In the genomic region with DNA sequence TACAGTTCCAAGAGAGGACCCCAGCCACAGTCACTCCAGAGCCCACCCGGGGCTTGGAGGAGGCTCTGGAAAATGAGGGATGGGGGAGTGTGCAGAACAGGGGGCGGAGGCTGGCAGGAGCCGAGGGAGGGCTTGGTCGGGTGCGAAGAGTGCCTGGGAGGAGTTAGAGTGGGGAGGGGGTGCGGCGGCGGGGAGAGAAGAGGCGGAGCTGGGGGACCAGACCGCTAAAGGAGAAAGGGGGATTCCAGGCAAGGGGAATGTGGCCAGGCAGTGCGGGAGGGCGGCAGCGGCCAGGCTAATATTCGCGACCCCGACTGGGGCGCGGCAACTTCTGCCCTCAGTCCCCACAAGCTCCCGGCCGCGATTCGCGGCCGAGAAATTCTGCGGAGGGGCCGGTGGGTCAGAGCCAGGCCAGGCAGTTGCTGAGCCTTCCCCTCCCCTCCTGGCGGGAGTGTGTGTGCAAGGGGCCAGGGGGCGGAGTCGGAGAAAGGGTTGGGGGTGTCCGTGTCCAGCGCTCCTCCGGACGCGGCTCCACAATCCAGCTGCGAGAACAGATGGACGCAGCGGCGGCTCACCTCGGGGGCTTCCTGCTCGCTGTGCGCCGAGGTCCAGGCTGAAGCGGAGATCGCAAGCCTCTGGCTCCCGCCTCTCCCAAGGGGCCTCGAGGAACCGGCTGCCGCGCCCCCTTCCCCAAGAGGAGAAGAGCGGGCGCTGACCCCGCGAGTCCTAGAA, we compare ENCODE assay signal across 17 cellular contexts. TPM values are rescaled to one million over a fixed set of nuclear protein-coding genes. Genes with fewer than 3 reads are reported as not detected.
DNase-seq lines count a peak whose midpoint lies in the region; TF ChIP-seq lines count a peak whose summit lies in the region.
"Had no signal": no experiment of that assay in that cellular context is flagged by ENCODE, and none has a peak within 500 bp of the region (broad histone marks: within the 10 kb centered on the region; RNA-seq: fewer than 3 reads in every experiment).

No MANE protein-coding gene starts in this region.

- H3K4me1 Mint-ChIP-seq in CD14-positive monocyte (peaks cover 2% of the 10 kb centered on the region), neural progenitor cell (peaks cover 34% of the 10 kb centered on the region), Calu3 (ENCODE audit: low read depth, unreplicated experiment) (no peaks in the 10 kb centered on the region)

- H3K27me3 Mint-ChIP-seq in CD14-positive monocyte (ENCODE audit: low read depth in 3 of 3) (peaks cover 70 to 82% (median 81%) of the 10 kb centered on the region in 3 donors), neural progenitor cell (ENCODE audit: insufficient read depth, low read depth) (peaks cover 78% of the 10 kb centered on the region), Calu3 (ENCODE audit: unreplicated experiment) (peaks cover 81% of the 10 kb centered on the region)

- H3K4me3 ChIP-seq in coronary artery (peak overlapping the region; percentile 59), neural progenitor cell (peak overlapping the region; percentile 45), thyroid gland (replicated peaks in 1 of 3) (no peak overlapping the region)

- no peak overlapping the region for H2AFZ ChIP-seq in neural progenitor cell (replicated peaks)

- no peak overlapping the region for H3K27ac ChIP-seq in coronary artery
- no peak overlapping the region for H3K27ac ChIP-seq in neural progenitor cell
- no peak overlapping the region for H3K27ac ChIP-seq in thyroid gland
- H3K27ac ChIP-seq: C4-2B, KMS-11, right atrium auricular region had no signal

- H3K4me1 ChIP-seq in neural progenitor cell (peaks cover 21% of the 10 kb centered on the region), thyroid gland (peaks cover 7 to 16% of the 10 kb centered on the region in 2 donors)

- WGBS in thyroid gland, 2 donors, result 1 to 2% methylated on average over 25 to 41 of the region's 53 CpGs

- peak overlapping the region; percentile 90 for H3K4me2 ChIP-seq in neural progenitor cell
- H3K4me2 ChIP-seq: KMS-11 had no signal

- H3K36me3 ChIP-seq in neural progenitor cell (no peaks in the 10 kb centered on the region), thyroid gland (no peaks in the 10 kb centered on the region)
- H3K36me3 ChIP-seq: right atrium auricular region had no signal

- H3K9me3 Mint-ChIP-seq in CD14-positive monocyte, result peaks cover 0 to 35% (median 11%) of the 10 kb centered on the region in 7 donors
- H3K9me3 Mint-ChIP-seq in neural progenitor cell, result peaks cover 3% of the 10 kb centered on the region
- peaks cover 6% of the 10 kb centered on the region for H3K9me3 Mint-ChIP-seq in Calu3 (ENCODE audit: low read depth, unreplicated experiment)
- H3K9me3 Mint-ChIP-seq: activated CD8-positive, alpha-beta T cell treated with anti-CD3 and anti-CD28 coated beads for 36 hours had no signal

- peaks cover 0 to 6% of the 10 kb centered on the region in 2 donors for H3K36me3 Mint-ChIP-seq in CD14-positive monocyte
- no peaks in the 10 kb centered on the region for H3K36me3 Mint-ChIP-seq in neural progenitor cell
- no peaks in the 10 kb centered on the region for H3K36me3 Mint-ChIP-seq in Calu3 (ENCODE audit: insufficient read depth, unreplicated experiment)
- H3K36me3 Mint-ChIP-seq: activated naive CD8-positive, alpha-beta T cell had no signal

- no peak overlapping the region for H3K27ac Mint-ChIP-seq in CD14-positive monocyte
- no peak overlapping the region for H3K27ac Mint-ChIP-seq in neural progenitor cell
- no peak overlapping the region for H3K27ac Mint-ChIP-seq in Calu3 (ENCODE audit: unreplicated experiment)
- H3K27ac Mint-ChIP-seq: activated CD8-positive, alpha-beta T cell treated with anti-CD3 and anti-CD28 coated beads for 36 hours; activated naive CD8-positive, alpha-beta T cell had no signal

- peaks cover 86% of the 10 kb centered on the region for H4K20me1 ChIP-seq in neural progenitor cell (ENCODE audit: low read depth)

- H3K79me2 ChIP-seq in neural progenitor cell (ENCODE audit: low read depth), result no peaks in the 10 kb centered on the region

- intact Hi-C loops in CD14-positive monocyte (cut with micrococcal nuclease), result no loop called here
- intact Hi-C loops in Calu3 (cut with micrococcal nuclease; ENCODE audit: unreplicated experiment), result no loop called here
- intact Hi-C loops in thyroid gland (cut with DNase I), result loop anchor here (10.0 kb wide), 1 partner anchor 145 kb away; no protein-coding TSS in a partner anchor

- no TSS peak for BruUV-seq in Calu3 (replicated peaks; lab: Mats Ljungman, UMichigan)

- no peak for TF ChIP-seq CTCF in CD14-positive monocyte (IDR thresholded peaks at IDR 0.05)
- no peak for TF ChIP-seq CTCF in coronary artery (IDR thresholded peaks at IDR 0.05)
- TF ChIP-seq CTCF in neural progenitor cell (IDR thresholded peaks at IDR 0.05), result no peak
- TF ChIP-seq CTCF in Calu3 (IDR thresholded peaks at IDR 0.05; ENCODE audit: unreplicated experiment), result no peak
- TF ChIP-seq CTCF in thyroid gland (IDR thresholded peaks at IDR 0.05), result no peak

- H3K4me3 Mint-ChIP-seq in CD14-positive monocyte, result peak overlapping the region in 1 of 2 donors; percentile 75
- peak overlapping the region; percentile 81 for H3K4me3 Mint-ChIP-seq in neural progenitor cell
- H3K4me3 Mint-ChIP-seq in Calu3 (ENCODE audit: low read depth, unreplicated experiment), result no peak overlapping the region
- H3K4me3 Mint-ChIP-seq: activated CD8-positive, alpha-beta T cell treated with anti-CD3 and anti-CD28 coated beads for 36 hours; activated naive CD8-positive, alpha-beta T cell had no signal

- peak; percentile 42 for DNase-seq in CD14-positive monocyte (ENCODE audit: low spot score)
- peak; percentile 4 for DNase-seq in NCI-H146 treated with DMSO at 0.1 percent for 48 hours (lab: John Stamatoyannopoulos, UW; ENCODE audit: unreplicated experiment)
- peak; percentile 53 for DNase-seq in coronary artery (ENCODE audit: low spot score)
- DNase-seq in neural progenitor cell (ENCODE audit: low spot score), result peak; percentile 52
- no peak for DNase-seq in Calu3
- no peak for DNase-seq in thyroid gland
- no peak for DNase-seq in AG08395 (ENCODE audit: low spot score)
- DNase-seq in DMS153 treated with DMSO at 0.1 percent for 48 hours (lab: John Stamatoyannopoulos, UW; ENCODE audit: unreplicated experiment), result no peak
- DNase-seq: activated CD8-positive, alpha-beta T cell treated with anti-CD3 and anti-CD28 coated beads for 36 hours; NCI-H510A had no signal

- CTCF ChIA-PET in Calu3 (lab: Charles Lee), result no interaction called here

- H3F3A ChIP-seq in neural progenitor cell (ENCODE audit: low read depth), result peaks cover 3% of the 10 kb centered on the region

- H3K27me3 ChIP-seq in neural progenitor cell (peaks cover 100% of the 10 kb centered on the region), thyroid gland (peaks cover 39% of the 10 kb centered on the region)

- no peak for TF ChIP-seq POLR2A in thyroid gland (IDR thresholded peaks at IDR 0.05)

- H3K9me3 ChIP-seq in neural progenitor cell (ENCODE audit: low read depth), result no peaks in the 10 kb centered on the region
- no peaks in the 10 kb centered on the region for H3K9me3 ChIP-seq in thyroid gland
- H3K9me3 ChIP-seq: right atrium auricular region had no signal

- H3K9ac ChIP-seq in neural progenitor cell, result no peak overlapping the region
- H3K9ac ChIP-seq: KMS-11 had no signal

RNA-seq across cellular contexts. Expression of a gene that starts 0.7 kb away (rescaled TPM):
- not detected for polyA plus RNA-seq in CD14-positive monocyte
- not detected in 2 replicates for total RNA-seq in neural progenitor cell (ENCODE audit: low replicate concordance)
- not detected in 2 replicates for total RNA-seq in Calu3 (2022)
- not detected for total RNA-seq in thyroid gland
- total RNA-seq: activated CD8-positive, alpha-beta T cell treated with anti-CD3 and anti-CD28 coated beads for 36 hours; dermis microvascular lymphatic vessel endothelial cell; liver; right atrium auricular region had no signal
- polyA plus RNA-seq: liver had no signal

RNA-seq across cellular contexts. Expression of a gene that starts 4.4 kb away (rescaled TPM):
- polyA plus RNA-seq in CD14-positive monocyte, result not detected
- total RNA-seq in neural progenitor cell (ENCODE audit: low replicate concordance), result not detected in 2 replicates
- not detected in 2 replicates for total RNA-seq in Calu3 (2022)
- total RNA-seq in thyroid gland, result not detected
- total RNA-seq: activated CD8-positive, alpha-beta T cell treated with anti-CD3 and anti-CD28 coated beads for 36 hours; dermis microvascular lymphatic vessel endothelial cell; frontal cortex; liver; right atrium auricular region had no signal
- polyA plus RNA-seq: liver had no signal

Comparison
In these comparisons a context has a peak if more than half of its experiments do, and no peak if none do; other contexts are left out.
1. DNase-seq: peak in CD14-positive monocyte (single experiment), NCI-H146 treated with DMSO at 0.1 percent for 48 hours (single experiment), coronary artery (single experiment) and neural progenitor cell (single experiment); none in Calu3 (single experiment), thyroid gland (0 of 2), AG08395 (single experiment) and DMS153 treated with DMSO at 0.1 percent for 48 hours (single experiment).
2. H3K4me3 ChIP-seq: peak in coronary artery (single experiment) and neural progenitor cell (single experiment); none in thyroid gland (0 of 3).